Comparison of ENCODE assay signal across 15 cellular contexts in genomic region chr3:425094-425493, GRCh38.
DNase-seq lines count a peak whose midpoint lies in the region; ATAC-seq and TF ChIP-seq lines count a peak whose summit lies in the region.
"Had no signal": no experiment of that assay in that cellular context is flagged by ENCODE, and none has a peak within 500 bp of the region (broad histone marks: within the 10 kb centered on the region; RNA-seq: fewer than 3 reads in every experiment).

No MANE protein-coding gene starts in this region.

- H3K4me3 ChIP-seq in fibroblast of villous mesenchyme (ENCODE audit: low read depth, low read length): no peak overlapping the region
- no peak overlapping the region for H3K4me3 ChIP-seq in testis
- no peak overlapping the region for H3K4me3 ChIP-seq in Karpas-422 (ENCODE audit: low read length)
- H3K4me3 ChIP-seq: PC-9 had no signal

- ATAC-seq in HG03159 (IDR thresholded peaks at IDR 0.05; ENCODE audit: unreplicated experiment): no peak
- ATAC-seq: Right ventricle myocardium inferior had no signal

- H3K79me2 ChIP-seq in Karpas-422 (ENCODE audit: low read length): no peaks in the 10 kb centered on the region

- H3K27me3 ChIP-seq in testis: no peaks in the 10 kb centered on the region
- H3K27me3 ChIP-seq in Karpas-422 (ENCODE audit: low read length): 0 out of 2 replicates have a peak, but pooled peaks cover 2% of the 10 kb centered on the region

- H3K9me2 ChIP-seq in Karpas-422 (replicated peaks; ENCODE audit: insufficient read depth, low read length): no peaks in the 10 kb centered on the region

- no peak overlapping the region for H2AFZ ChIP-seq in Karpas-422 (ENCODE audit: low read length)
- H2AFZ ChIP-seq: PC-9 had no signal

- H3K27ac ChIP-seq in testis: no peak overlapping the region
- H3K27ac ChIP-seq in Karpas-422 (ENCODE audit: low read length): no peak overlapping the region

- 32 to 41% methylated on average over 2 of the region's 2 CpGs for WGBS in testis, 2 donors

- H3K4me2 ChIP-seq in Karpas-422 (ENCODE audit: low read depth, low read length, poor library complexity, severe bottlenecking): no peak overlapping the region

- TF ChIP-seq CTCF in fibroblast of villous mesenchyme (IDR thresholded peaks at IDR 0.05; ENCODE audit: insufficient read depth, low read depth, low read length) (no peak), testis (IDR thresholded peaks at IDR 0.05) (no peak)

- no peaks in the 10 kb centered on the region for H3K9me3 ChIP-seq in testis
- H3K9me3 ChIP-seq in Karpas-422 (ENCODE audit: low read length): no peaks in the 10 kb centered on the region

- H3K4me1 ChIP-seq in testis: no peaks in the 10 kb centered on the region
- no peaks in the 10 kb centered on the region for H3K4me1 ChIP-seq in Karpas-422 (ENCODE audit: low read length)

- no peak overlapping the region for H3K9ac ChIP-seq in Karpas-422 (ENCODE audit: low read length)

- H4K20me1 ChIP-seq in Karpas-422 (ENCODE audit: insufficient read depth, low read depth, low read length): no peaks in the 10 kb centered on the region

- DNase-seq in NCI-H1694 treated with DMSO at 0.1 percent for 48 hours (lab: John Stamatoyannopoulos, UW): peak; percentile 40
- peak in 29 of 56 donors; percentile 1 to 62 (median 11) for DNase-seq in amygdala (lab: John Stamatoyannopoulos, UW)
- DNase-seq in fibroblast of villous mesenchyme (ENCODE audit: low read depth): peak; percentile 10
- peak; percentile 19 for DNase-seq in testis
- no peak for DNase-seq in Karpas-422
- DNase-seq in Kasumi-1 (lab: John Stamatoyannopoulos, UW): no peak
- DNase-seq: ACHN; Calu3; CD4-positive, alpha-beta T cell; DND-41; NCI-H2029 treated with DMSO at 0.1 percent for 48 hours; NCI-H69; PC-9 had no signal

- TF ChIP-seq POLR2A in testis (IDR thresholded peaks at IDR 0.05): no peak

- no peaks in the 10 kb centered on the region for H3K36me3 ChIP-seq in testis (ENCODE audit: low read depth, missing control alignments)
- no peaks in the 10 kb centered on the region for H3K36me3 ChIP-seq in Karpas-422 (ENCODE audit: insufficient read depth, low read length)

- intact Hi-C loops in testis (cut with DNase I; ENCODE audit: low total_unique reads): no loop called here

Comparison
In these comparisons a context has a peak if more than half of its experiments do, and no peak if none do; other contexts are left out.
1. DNase-seq: peak in NCI-H1694 treated with DMSO at 0.1 percent for 48 hours (single experiment), amygdala (29 of 56), fibroblast of villous mesenchyme (single experiment) and testis (single experiment); none in Karpas-422 (single experiment) and Kasumi-1 (0 of 2).